8 cellular contexts compared by ENCODE assay signal in genomic region chr11:130861902-130862552, GRCh38. TPM values are rescaled to one million over a fixed set of nuclear protein-coding genes. Genes with fewer than 3 reads are reported as not detected.
DNase-seq lines count a peak whose midpoint lies in the region; ATAC-seq and TF ChIP-seq lines count a peak whose summit lies in the region.

No MANE protein-coding gene starts in this region.

- peaks cover 0 to 2% of the 10 kb centered on the region in 2 donors for H3K9me3 Mint-ChIP-seq in activated naive CD4-positive, alpha-beta T cell treated with anti-CD3 and anti-CD28 coated beads, Interleukin-2, amount 50 U/mL, for 72 hours
- H3K9me3 Mint-ChIP-seq in progenitor cell of endocrine pancreas (ENCODE audit: low read depth), result peaks cover 3% of the 10 kb centered on the region

- intact Hi-C loops in Right ventricle myocardium superior (cut with DNase I), result loop anchor here (1.0 kb wide), 1 partner anchor 428 kb away; no protein-coding TSS in a partner anchor

- no peak overlapping the region for H3K27ac Mint-ChIP-seq in activated naive CD4-positive, alpha-beta T cell treated with anti-CD3 and anti-CD28 coated beads, Interleukin-2, amount 50 U/mL, for 72 hours
- H3K27ac Mint-ChIP-seq in progenitor cell of endocrine pancreas, result no peak overlapping the region

- H3K27me3 Mint-ChIP-seq in progenitor cell of endocrine pancreas, result peaks cover 14% of the 10 kb centered on the region

- peak; percentile 72 for DNase-seq in NCI-H128 (lab: John Stamatoyannopoulos, UW; ENCODE audit: unreplicated experiment)
- DNase-seq in SKM-1 treated with dmso at 0.1 percent for 144 hours (lab: John Stamatoyannopoulos, UW; ENCODE audit: unreplicated experiment), result peak; percentile 69
- peak; percentile 78 to 90 for DNase-seq in activated naive CD4-positive, alpha-beta T cell treated with anti-CD3 and anti-CD28 coated beads, Interleukin-2, amount 50 U/mL, for 72 hours (ENCODE audit: low spot score in 2 of 2)
- peak; percentile 95 for DNase-seq in Right ventricle myocardium superior
- peak; percentile 93 for DNase-seq in progenitor cell of endocrine pancreas (ENCODE audit: low spot score, unreplicated experiment)
- peak; percentile 91 for DNase-seq in ureter (ENCODE audit: low spot score)

- ATAC-seq in HG02678 (IDR thresholded peaks at IDR 0.05; ENCODE audit: unreplicated experiment) (peak; percentile 75), Right ventricle myocardium superior (ENCODE audit: poor library complexity) (peak; percentile 69)
- ATAC-seq in activated naive CD4-positive, alpha-beta T cell treated with anti-CD3 and anti-CD28 coated beads, Interleukin-2, amount 50 U/mL, for 72 hours, result peak; percentile 85 to 93

- H3K4me3 Mint-ChIP-seq in progenitor cell of endocrine pancreas (ENCODE audit: low read depth), result no peak overlapping the region

- H3K4me1 Mint-ChIP-seq in progenitor cell of endocrine pancreas (ENCODE audit: low read depth), result no peaks in the 10 kb centered on the region

- TF ChIP-seq CTCF in GM12872 (IDR thresholded peaks at IDR 0.05; ENCODE audit: insufficient read depth, low read depth, low read length), result peak; percentile 99
- peak; percentile 100 for TF ChIP-seq CTCF in progenitor cell of endocrine pancreas (IDR thresholded peaks at IDR 0.05; ENCODE audit: unreplicated experiment)

- peaks cover 0 to 2% of the 10 kb centered on the region in 2 donors for H3K36me3 Mint-ChIP-seq in activated naive CD4-positive, alpha-beta T cell treated with anti-CD3 and anti-CD28 coated beads, Interleukin-2, amount 50 U/mL, for 72 hours
- H3K36me3 Mint-ChIP-seq in progenitor cell of endocrine pancreas (ENCODE audit: insufficient read depth), result no peaks in the 10 kb centered on the region

RNA-seq across cellular contexts. Expression of gene SNX19, which starts 54.3 kb away (rescaled TPM):
- 10 to 100 TPM; 19.9 to 21.6 TPM for total RNA-seq in activated naive CD4-positive, alpha-beta T cell treated with anti-CD3 and anti-CD28 coated beads, Interleukin-2, amount 50 U/mL, for 72 hours
- total RNA-seq in Right ventricle myocardium superior, result 53.4 TPM
- total RNA-seq in progenitor cell of endocrine pancreas, result 55.8 and 56.3 TPM in 2 replicates
- 105 TPM for total RNA-seq in ureter

Comparison
In these comparisons a context has a peak if more than half of its experiments do, and no peak if none do; other contexts are left out.
1. Peak in every context shown above with its lines: DNase-seq and ATAC-seq.